ENCODE assay signal across 7 cellular contexts in the genomic region with DNA sequence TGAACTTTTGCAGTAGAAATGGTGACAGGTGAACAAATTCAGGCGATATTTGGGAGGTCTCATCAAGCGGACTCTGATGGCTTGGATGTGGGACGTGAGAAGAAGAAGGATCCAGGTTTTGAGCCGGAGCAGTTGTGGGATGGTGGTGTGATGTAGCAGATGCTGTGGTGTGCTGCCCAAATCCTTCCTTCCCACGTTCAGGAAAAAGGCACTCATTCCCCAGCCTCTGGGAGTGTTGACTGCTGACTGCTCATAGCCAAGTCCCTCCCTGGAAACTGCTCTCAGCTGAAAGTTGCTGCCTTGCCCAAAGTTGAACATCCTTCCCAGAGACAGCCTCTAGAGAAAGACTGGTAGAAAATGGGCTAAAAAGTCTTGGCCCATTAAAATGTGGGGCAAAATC.
"Had no signal": no experiment of that assay in that cellular context is flagged by ENCODE, and none has a peak within 500 bp of the region (broad histone marks: within the 10 kb centered on the region; RNA-seq: fewer than 3 reads in every experiment).

No MANE protein-coding gene starts in this region.

- DNase-seq: GM23248, GOT3, H7, HCEC 1CT, IMR-90, KG1 had no signal

- H3K9ac ChIP-seq: GM23248 had no signal

- H2AFZ ChIP-seq: GM23248 had no signal

- H3K27ac ChIP-seq: GM23248 had no signal

- H3K4me3 ChIP-seq: GM23248, K562 had no signal
